ENCODE assay signal across 1 cellular context in the genomic region with DNA sequence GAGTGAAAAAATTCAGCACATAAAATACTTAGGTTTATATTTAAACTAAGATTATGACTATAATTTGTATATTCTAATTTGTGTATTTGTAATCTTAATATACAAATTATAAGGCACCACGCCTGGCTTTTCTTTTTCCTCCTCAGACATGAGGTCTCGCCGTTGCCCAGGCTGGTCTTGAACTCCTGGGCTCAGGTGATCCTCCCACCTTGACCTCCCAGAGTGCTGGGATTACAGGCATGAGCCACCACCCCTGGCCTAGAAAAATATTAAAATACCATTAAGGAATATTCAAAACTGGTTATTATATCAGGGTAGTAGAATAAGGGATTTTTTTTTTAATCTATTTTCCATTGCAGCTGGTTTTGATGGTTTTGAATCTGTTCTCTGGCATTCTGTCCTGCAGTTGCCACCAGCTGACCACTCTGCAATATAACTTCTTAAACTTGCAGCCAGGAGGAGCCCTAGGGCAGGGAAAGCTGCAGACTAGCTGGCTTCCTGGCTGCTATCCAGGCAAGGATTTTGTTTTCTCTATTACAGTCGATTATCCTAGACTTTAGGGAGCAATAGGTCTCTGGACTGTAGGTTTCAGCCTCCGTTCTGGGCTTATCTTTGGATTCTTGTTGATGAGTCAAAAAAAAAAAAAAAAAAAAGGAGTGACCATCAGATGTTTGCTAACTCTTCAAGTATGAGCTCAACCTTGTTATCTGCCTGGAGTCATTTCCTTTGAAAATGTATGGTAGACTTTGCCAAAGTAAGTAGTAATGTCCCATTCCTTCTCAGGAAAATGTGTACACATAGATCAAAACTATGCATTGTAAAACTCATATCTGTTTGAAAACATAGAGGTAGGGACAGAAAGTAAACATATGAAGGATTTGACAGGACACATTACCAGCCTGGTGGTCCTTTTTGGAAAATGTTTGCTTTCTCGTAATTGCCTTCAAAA.
TF ChIP-seq lines count a peak whose summit lies in the region.

No MANE protein-coding gene starts in this region.

TF ChIP-seq in HepG2, 621 proteins besides CTCF, POLR2A, EP300 and RAD21 (continued from another document and continues in another):
- TF ChIP-seq, protein P1, sequence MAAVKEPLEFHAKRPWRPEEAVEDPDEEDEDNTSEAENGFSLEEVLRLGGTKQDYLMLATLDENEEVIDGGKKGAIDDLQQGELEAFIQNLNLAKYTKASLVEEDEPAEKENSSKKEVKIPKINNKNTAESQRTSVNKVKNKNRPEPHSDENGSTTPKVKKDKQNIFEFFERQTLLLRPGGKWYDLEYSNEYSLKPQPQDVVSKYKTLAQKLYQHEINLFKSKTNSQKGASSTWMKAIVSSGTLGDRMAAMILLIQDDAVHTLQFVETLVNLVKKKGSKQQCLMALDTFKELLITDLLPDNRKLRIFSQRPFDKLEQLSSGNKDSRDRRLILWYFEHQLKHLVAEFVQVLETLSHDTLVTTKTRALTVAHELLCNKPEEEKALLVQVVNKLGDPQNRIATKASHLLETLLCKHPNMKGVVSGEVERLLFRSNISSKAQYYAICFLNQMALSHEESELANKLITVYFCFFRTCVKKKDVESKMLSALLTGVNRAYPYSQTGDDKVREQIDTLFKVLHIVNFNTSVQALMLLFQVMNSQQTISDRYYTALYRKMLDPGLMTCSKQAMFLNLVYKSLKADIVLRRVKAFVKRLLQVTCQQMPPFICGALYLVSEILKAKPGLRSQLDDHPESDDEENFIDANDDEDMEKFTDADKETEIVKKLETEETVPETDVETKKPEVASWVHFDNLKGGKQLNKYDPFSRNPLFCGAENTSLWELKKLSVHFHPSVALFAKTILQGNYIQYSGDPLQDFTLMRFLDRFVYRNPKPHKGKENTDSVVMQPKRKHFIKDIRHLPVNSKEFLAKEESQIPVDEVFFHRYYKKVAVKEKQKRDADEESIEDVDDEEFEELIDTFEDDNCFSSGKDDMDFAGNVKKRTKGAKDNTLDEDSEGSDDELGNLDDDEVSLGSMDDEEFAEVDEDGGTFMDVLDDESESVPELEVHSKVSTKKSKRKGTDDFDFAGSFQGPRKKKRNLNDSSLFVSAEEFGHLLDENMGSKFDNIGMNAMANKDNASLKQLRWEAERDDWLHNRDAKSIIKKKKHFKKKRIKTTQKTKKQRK (IDR thresholded peaks at IDR 0.05; ENCODE audit: low read length), result no peak
- TF ChIP-seq, protein P2, sequence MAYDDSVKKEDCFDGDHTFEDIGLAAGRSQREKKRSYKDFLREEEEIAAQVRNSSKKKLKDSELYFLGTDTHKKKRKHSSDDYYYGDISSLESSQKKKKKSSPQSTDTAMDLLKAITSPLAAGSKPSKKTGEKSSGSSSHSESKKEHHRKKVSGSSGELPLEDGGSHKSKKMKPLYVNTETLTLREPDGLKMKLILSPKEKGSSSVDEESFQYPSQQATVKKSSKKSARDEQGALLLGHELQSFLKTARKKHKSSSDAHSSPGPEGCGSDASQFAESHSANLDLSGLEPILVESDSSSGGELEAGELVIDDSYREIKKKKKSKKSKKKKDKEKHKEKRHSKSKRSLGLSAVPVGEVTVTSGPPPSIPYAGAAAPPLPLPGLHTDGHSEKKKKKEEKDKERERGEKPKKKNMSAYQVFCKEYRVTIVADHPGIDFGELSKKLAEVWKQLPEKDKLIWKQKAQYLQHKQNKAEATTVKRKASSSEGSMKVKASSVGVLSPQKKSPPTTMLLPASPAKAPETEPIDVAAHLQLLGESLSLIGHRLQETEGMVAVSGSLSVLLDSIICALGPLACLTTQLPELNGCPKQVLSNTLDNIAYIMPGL (CRISPR knock-in tag; IDR thresholded peaks at IDR 0.05; ENCODE audit: borderline replicate concordance in 1 of 2, low read depth in 1 of 2), result peak; percentile 70 to 74
- TF ChIP-seq ZNF12 (CRISPR knock-in tag; IDR thresholded peaks at IDR 0.05) (no peak), SCMH1 (CRISPR knock-in tag; IDR thresholded peaks at IDR 0.05; ENCODE audit: borderline replicate concordance) (no peak), AGO2 (optimal IDR thresholded peaks at IDR 0.05; ENCODE audit: low read depth, low read length) (no peak), KDM5B (CRISPR knock-in tag; IDR thresholded peaks at IDR 0.05; ENCODE audit: borderline replicate concordance) (no peak), GABPA (IDR thresholded peaks at IDR 0.05; ENCODE audit: low read depth, low read length) (no peak), GABPA (CRISPR knock-in tag; IDR thresholded peaks at IDR 0.05; ENCODE audit: low read depth) (no peak), ZNF510 (CRISPR knock-in tag; IDR thresholded peaks at IDR 0.05; ENCODE audit: low read depth) (no peak), SMARCC2 (IDR thresholded peaks at IDR 0.05) (no peak), ZNF766 (CRISPR knock-in tag; IDR thresholded peaks at IDR 0.05; ENCODE audit: borderline replicate concordance) (no peak), TGIF2 (CRISPR knock-in tag; IDR thresholded peaks at IDR 0.05) (no peak), ZFP37 (CRISPR knock-in tag; IDR thresholded peaks at IDR 0.05; ENCODE audit: borderline replicate concordance) (no peak), MAFF (IDR thresholded peaks at IDR 0.05; ENCODE audit: low read depth, low read length) (no peak), ZNF3 (CRISPR knock-in tag; IDR thresholded peaks at IDR 0.05) (peak; percentile 78; the same call in 1 of the 2 replicates), ZNF343 (CRISPR knock-in tag; IDR thresholded peaks at IDR 0.05) (no peak), ZNF816 (CRISPR knock-in tag; IDR thresholded peaks at IDR 0.05; ENCODE audit: borderline replicate concordance) (no peak), LCORL (IDR thresholded peaks at IDR 0.05) (no peak), LCORL (CRISPR knock-in tag; IDR thresholded peaks at IDR 0.05) (no peak), ETV5 (CRISPR knock-in tag; IDR thresholded peaks at IDR 0.05; ENCODE audit: borderline replicate concordance) (peak; percentile 10; the same call in 1 of the 2 replicates), ZNF20 (CRISPR knock-in tag; IDR thresholded peaks at IDR 0.05) (no peak), ZIK1 (CRISPR knock-in tag; IDR thresholded peaks at IDR 0.05; ENCODE audit: borderline replicate concordance, low read depth) (no peak), CHCHD3 (CRISPR knock-in tag; IDR thresholded peaks at IDR 0.05) (no peak), ZNF430 (CRISPR knock-in tag; IDR thresholded peaks at IDR 0.05) (no peak), GATAD1 (CRISPR knock-in tag; IDR thresholded peaks at IDR 0.05) (no peak), RBM22 (optimal IDR thresholded peaks at IDR 0.05; ENCODE audit: low read length) (no peak)
- TF ChIP-seq, protein P3, sequence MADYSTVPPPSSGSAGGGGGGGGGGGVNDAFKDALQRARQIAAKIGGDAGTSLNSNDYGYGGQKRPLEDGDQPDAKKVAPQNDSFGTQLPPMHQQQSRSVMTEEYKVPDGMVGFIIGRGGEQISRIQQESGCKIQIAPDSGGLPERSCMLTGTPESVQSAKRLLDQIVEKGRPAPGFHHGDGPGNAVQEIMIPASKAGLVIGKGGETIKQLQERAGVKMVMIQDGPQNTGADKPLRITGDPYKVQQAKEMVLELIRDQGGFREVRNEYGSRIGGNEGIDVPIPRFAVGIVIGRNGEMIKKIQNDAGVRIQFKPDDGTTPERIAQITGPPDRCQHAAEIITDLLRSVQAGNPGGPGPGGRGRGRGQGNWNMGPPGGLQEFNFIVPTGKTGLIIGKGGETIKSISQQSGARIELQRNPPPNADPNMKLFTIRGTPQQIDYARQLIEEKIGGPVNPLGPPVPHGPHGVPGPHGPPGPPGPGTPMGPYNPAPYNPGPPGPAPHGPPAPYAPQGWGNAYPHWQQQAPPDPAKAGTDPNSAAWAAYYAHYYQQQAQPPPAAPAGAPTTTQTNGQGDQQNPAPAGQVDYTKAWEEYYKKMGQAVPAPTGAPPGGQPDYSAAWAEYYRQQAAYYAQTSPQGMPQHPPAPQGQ (CRISPR knock-in tag; IDR thresholded peaks at IDR 0.05; ENCODE audit: borderline replicate concordance), result no peak
- TF ChIP-seq, protein P4, sequence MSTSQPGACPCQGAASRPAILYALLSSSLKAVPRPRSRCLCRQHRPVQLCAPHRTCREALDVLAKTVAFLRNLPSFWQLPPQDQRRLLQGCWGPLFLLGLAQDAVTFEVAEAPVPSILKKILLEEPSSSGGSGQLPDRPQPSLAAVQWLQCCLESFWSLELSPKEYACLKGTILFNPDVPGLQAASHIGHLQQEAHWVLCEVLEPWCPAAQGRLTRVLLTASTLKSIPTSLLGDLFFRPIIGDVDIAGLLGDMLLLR (CRISPR knock-in tag; IDR thresholded peaks at IDR 0.05), result no peak
- TF ChIP-seq, protein P5, sequence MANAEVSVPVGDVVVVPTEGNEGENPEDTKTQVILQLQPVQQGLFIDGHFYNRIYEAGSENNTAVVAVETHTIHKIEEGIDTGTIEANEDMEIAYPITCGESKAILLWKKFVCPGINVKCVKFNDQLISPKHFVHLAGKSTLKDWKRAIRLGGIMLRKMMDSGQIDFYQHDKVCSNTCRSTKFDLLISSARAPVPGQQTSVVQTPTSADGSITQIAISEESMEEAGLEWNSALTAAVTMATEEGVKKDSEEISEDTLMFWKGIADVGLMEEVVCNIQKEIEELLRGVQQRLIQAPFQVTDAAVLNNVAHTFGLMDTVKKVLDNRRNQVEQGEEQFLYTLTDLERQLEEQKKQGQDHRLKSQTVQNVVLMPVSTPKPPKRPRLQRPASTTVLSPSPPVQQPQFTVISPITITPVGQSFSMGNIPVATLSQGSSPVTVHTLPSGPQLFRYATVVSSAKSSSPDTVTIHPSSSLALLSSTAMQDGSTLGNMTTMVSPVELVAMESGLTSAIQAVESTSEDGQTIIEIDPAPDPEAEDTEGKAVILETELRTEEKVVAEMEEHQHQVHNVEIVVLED (CRISPR knock-in tag; IDR thresholded peaks at IDR 0.05; ENCODE audit: borderline replicate concordance), result no peak
- TF ChIP-seq, protein P6, sequence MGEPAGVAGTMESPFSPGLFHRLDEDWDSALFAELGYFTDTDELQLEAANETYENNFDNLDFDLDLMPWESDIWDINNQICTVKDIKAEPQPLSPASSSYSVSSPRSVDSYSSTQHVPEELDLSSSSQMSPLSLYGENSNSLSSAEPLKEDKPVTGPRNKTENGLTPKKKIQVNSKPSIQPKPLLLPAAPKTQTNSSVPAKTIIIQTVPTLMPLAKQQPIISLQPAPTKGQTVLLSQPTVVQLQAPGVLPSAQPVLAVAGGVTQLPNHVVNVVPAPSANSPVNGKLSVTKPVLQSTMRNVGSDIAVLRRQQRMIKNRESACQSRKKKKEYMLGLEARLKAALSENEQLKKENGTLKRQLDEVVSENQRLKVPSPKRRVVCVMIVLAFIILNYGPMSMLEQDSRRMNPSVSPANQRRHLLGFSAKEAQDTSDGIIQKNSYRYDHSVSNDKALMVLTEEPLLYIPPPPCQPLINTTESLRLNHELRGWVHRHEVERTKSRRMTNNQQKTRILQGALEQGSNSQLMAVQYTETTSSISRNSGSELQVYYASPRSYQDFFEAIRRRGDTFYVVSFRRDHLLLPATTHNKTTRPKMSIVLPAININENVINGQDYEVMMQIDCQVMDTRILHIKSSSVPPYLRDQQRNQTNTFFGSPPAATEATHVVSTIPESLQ (CRISPR knock-in tag; conservative IDR thresholded peaks at IDR 0.05), result no peak
- TF ChIP-seq, protein P7, sequence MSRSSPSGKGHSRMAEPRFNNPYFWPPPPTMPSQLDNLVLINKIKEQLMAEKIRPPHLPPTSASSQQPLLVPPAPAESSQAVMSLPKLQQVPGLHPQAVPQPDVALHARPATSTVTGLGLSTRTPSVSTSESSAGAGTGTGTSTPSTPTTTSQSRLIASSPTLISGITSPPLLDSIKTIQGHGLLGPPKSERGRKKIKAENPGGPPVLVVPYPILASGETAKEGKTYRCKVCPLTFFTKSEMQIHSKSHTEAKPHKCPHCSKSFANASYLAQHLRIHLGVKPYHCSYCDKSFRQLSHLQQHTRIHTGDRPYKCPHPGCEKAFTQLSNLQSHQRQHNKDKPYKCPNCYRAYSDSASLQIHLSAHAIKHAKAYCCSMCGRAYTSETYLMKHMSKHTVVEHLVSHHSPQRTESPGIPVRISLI (CRISPR knock-in tag; IDR thresholded peaks at IDR 0.05; ENCODE audit: borderline replicate concordance), result peak; percentile 78; the same call in 1 of the 2 replicates
- TF ChIP-seq, protein P8, sequence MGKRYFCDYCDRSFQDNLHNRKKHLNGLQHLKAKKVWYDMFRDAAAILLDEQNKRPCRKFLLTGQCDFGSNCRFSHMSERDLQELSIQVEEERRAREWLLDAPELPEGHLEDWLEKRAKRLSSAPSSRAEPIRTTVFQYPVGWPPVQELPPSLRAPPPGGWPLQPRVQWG (CRISPR knock-in tag; IDR thresholded peaks at IDR 0.05; ENCODE audit: borderline replicate concordance, low read depth), result no peak
- TF ChIP-seq, protein P9, sequence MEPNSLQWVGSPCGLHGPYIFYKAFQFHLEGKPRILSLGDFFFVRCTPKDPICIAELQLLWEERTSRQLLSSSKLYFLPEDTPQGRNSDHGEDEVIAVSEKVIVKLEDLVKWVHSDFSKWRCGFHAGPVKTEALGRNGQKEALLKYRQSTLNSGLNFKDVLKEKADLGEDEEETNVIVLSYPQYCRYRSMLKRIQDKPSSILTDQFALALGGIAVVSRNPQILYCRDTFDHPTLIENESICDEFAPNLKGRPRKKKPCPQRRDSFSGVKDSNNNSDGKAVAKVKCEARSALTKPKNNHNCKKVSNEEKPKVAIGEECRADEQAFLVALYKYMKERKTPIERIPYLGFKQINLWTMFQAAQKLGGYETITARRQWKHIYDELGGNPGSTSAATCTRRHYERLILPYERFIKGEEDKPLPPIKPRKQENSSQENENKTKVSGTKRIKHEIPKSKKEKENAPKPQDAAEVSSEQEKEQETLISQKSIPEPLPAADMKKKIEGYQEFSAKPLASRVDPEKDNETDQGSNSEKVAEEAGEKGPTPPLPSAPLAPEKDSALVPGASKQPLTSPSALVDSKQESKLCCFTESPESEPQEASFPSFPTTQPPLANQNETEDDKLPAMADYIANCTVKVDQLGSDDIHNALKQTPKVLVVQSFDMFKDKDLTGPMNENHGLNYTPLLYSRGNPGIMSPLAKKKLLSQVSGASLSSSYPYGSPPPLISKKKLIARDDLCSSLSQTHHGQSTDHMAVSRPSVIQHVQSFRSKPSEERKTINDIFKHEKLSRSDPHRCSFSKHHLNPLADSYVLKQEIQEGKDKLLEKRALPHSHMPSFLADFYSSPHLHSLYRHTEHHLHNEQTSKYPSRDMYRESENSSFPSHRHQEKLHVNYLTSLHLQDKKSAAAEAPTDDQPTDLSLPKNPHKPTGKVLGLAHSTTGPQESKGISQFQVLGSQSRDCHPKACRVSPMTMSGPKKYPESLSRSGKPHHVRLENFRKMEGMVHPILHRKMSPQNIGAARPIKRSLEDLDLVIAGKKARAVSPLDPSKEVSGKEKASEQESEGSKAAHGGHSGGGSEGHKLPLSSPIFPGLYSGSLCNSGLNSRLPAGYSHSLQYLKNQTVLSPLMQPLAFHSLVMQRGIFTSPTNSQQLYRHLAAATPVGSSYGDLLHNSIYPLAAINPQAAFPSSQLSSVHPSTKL (CRISPR knock-in tag; IDR thresholded peaks at IDR 0.05), result peak; percentile 73
